In genomic region chr18:12604445-12605007, GRCh38 we compare ENCODE assay signal across 2 cellular contexts.
TF ChIP-seq lines count a peak whose summit lies in the region.

No MANE protein-coding gene starts in this region.

TF ChIP-seq in SK-N-SH, 30 proteins besides CTCF, POLR2A, EP300 and RAD21 (continued from another document):
- no peak for TF ChIP-seq SMC3 (IDR thresholded peaks at IDR 0.05; ENCODE audit: low read depth, low read length)
- TF ChIP-seq EZH2phosphoT487 (IDR thresholded peaks at IDR 0.05; ENCODE audit: borderline replicate concordance, low read depth) = no peak
- no peak for TF ChIP-seq USF1 (IDR thresholded peaks at IDR 0.05; ENCODE audit: borderline replicate concordance, low read depth)
- TF ChIP-seq, protein P1, sequence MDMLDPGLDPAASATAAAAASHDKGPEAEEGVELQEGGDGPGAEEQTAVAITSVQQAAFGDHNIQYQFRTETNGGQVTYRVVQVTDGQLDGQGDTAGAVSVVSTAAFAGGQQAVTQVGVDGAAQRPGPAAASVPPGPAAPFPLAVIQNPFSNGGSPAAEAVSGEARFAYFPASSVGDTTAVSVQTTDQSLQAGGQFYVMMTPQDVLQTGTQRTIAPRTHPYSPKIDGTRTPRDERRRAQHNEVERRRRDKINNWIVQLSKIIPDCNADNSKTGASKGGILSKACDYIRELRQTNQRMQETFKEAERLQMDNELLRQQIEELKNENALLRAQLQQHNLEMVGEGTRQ (IDR thresholded peaks at IDR 0.05; ENCODE audit: borderline replicate concordance, low read depth, low read length) = no peak
- no peak for TF ChIP-seq YY1 (IDR thresholded peaks at IDR 0.05; ENCODE audit: low read depth)
- no peak for TF ChIP-seq POLR2AphosphoS5 (IDR thresholded peaks at IDR 0.05; ENCODE audit: low read depth, low read length)
- no peak for TF ChIP-seq RFX5 (IDR thresholded peaks at IDR 0.05; ENCODE audit: low read length)
- no peak for TF ChIP-seq FOXM1 (IDR thresholded peaks at IDR 0.05; ENCODE audit: low read depth)
- no peak for TF ChIP-seq NRF1 (IDR thresholded peaks at IDR 0.05; ENCODE audit: low read depth, low read length)
- TF ChIP-seq SIN3A (IDR thresholded peaks at IDR 0.05; ENCODE audit: borderline replicate concordance, low read depth, low read length) = no peak
- TF ChIP-seq, protein P2, sequence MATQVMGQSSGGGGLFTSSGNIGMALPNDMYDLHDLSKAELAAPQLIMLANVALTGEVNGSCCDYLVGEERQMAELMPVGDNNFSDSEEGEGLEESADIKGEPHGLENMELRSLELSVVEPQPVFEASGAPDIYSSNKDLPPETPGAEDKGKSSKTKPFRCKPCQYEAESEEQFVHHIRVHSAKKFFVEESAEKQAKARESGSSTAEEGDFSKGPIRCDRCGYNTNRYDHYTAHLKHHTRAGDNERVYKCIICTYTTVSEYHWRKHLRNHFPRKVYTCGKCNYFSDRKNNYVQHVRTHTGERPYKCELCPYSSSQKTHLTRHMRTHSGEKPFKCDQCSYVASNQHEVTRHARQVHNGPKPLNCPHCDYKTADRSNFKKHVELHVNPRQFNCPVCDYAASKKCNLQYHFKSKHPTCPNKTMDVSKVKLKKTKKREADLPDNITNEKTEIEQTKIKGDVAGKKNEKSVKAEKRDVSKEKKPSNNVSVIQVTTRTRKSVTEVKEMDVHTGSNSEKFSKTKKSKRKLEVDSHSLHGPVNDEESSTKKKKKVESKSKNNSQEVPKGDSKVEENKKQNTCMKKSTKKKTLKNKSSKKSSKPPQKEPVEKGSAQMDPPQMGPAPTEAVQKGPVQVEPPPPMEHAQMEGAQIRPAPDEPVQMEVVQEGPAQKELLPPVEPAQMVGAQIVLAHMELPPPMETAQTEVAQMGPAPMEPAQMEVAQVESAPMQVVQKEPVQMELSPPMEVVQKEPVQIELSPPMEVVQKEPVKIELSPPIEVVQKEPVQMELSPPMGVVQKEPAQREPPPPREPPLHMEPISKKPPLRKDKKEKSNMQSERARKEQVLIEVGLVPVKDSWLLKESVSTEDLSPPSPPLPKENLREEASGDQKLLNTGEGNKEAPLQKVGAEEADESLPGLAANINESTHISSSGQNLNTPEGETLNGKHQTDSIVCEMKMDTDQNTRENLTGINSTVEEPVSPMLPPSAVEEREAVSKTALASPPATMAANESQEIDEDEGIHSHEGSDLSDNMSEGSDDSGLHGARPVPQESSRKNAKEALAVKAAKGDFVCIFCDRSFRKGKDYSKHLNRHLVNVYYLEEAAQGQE (IDR thresholded peaks at IDR 0.05; ENCODE audit: low read depth, low read length) = no peak
- no peak for TF ChIP-seq NFIC (IDR thresholded peaks at IDR 0.05; ENCODE audit: borderline replicate concordance)
- TF ChIP-seq TAF1 (IDR thresholded peaks at IDR 0.05; ENCODE audit: borderline replicate concordance, low read depth, low read length) = no peak

TF ChIP-seq in SK-N-SH treated with all-trans-retinoic acid at 6 μM for 48 hours, 23 proteins besides CTCF, POLR2A, EP300 and RAD21 (continued from another document):
- TF ChIP-seq, protein P3, sequence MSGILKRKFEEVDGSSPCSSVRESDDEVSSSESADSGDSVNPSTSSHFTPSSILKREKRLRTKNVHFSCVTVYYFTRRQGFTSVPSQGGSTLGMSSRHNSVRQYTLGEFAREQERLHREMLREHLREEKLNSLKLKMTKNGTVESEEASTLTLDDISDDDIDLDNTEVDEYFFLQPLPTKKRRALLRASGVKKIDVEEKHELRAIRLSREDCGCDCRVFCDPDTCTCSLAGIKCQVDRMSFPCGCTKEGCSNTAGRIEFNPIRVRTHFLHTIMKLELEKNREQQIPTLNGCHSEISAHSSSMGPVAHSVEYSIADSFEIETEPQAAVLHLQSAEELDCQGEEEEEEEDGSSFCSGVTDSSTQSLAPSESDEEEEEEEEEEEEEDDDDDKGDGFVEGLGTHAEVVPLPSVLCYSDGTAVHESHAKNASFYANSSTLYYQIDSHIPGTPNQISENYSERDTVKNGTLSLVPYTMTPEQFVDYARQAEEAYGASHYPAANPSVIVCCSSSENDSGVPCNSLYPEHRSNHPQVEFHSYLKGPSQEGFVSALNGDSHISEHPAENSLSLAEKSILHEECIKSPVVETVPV (CRISPR knock-in tag; IDR thresholded peaks at IDR 0.05) = no peak
- TF ChIP-seq OSR1 (CRISPR knock-in tag; IDR thresholded peaks at IDR 0.05) = no peak
- no peak for TF ChIP-seq SNAI2 (CRISPR knock-in tag; IDR thresholded peaks at IDR 0.05)
